Comparison of ENCODE assay signal across 19 cellular contexts in genomic region chr3:12221663-12222062, GRCh38.
"Had no signal": no experiment of that assay in that cellular context is flagged by ENCODE, and none has a peak within 500 bp of the region (broad histone marks: within the 10 kb centered on the region; RNA-seq: fewer than 3 reads in every experiment).

No MANE protein-coding gene starts in this region.

- H3K27me3 ChIP-seq: cardiac muscle cell, tibial artery had no signal

- H3K36me3 ChIP-seq: cardiac muscle cell, left ventricle myocardium inferior, prostate gland, tibial artery had no signal

- H3K4me3 Mint-ChIP-seq: activated CD4-positive, alpha-beta memory T cell treated with anti-CD3 and anti-CD28 coated beads, Interleukin-2, amount 10 ng/mL, durations not matched to agents 7 days and 5 days; activated CD8-positive, alpha-beta memory T cell treated with anti-CD3 and anti-CD28 coated beads, Interleukin-2, amount 10 ng/mL, durations not matched to agents 7 days and 5 days; activated naive CD8-positive, alpha-beta T cell treated with anti-CD3 and anti-CD28 coated beads, Interleukin-2, amount 10 ng/mL, durations not matched to agents 7 days and 5 days; naive B cell; neural crest cell had no signal

- H3K36me3 Mint-ChIP-seq: activated CD8-positive, alpha-beta memory T cell treated with anti-CD3 and anti-CD28 coated beads, Interleukin-2, amount 10 ng/mL, durations not matched to agents 7 days and 5 days; activated naive CD8-positive, alpha-beta T cell treated with anti-CD3 and anti-CD28 coated beads, Interleukin-2, amount 10 ng/mL, durations not matched to agents 7 days and 5 days had no signal

- FAIRE-seq: keratinocyte, urothelium cell line had no signal

- DNase-seq: activated CD4-positive, alpha-beta memory T cell treated with anti-CD3 and anti-CD28 coated beads, Interleukin-2, amount 10 ng/mL, durations not matched to agents 7 days and 5 days; activated CD4-positive, alpha-beta T cell treated with anti-CD3 and anti-CD28 coated beads for 48 hours; activated CD4-positive, CD25-positive, alpha-beta regulatory T cell; activated CD8-positive, alpha-beta memory T cell treated with anti-CD3 and anti-CD28 coated beads, Interleukin-2, amount 10 ng/mL, durations not matched to agents 7 days and 5 days; activated naive CD8-positive, alpha-beta T cell treated with anti-CD3 and anti-CD28 coated beads, Interleukin-2, amount 10 ng/mL, durations not matched to agents 7 days and 5 days; amygdala; foreskin melanocyte; left ventricle myocardium inferior; mammary epithelial cell; naive B cell; right cardiac atrium; stimulated activated naive CD8-positive, alpha-beta T cell treated with anti-CD3 and anti-CD28 coated beads, Interleukin-15, Interleukin-2, amounts not matched to agents 100 U/mL and 50 U/mL, for 24 hours; substantia nigra; tibial artery had no signal

- H3K4me1 ChIP-seq: left ventricle myocardium inferior, prostate gland had no signal

- H3K27ac Mint-ChIP-seq: activated CD4-positive, alpha-beta memory T cell treated with anti-CD3 and anti-CD28 coated beads, Interleukin-2, amount 10 ng/mL, durations not matched to agents 7 days and 5 days; activated CD8-positive, alpha-beta memory T cell treated with anti-CD3 and anti-CD28 coated beads, Interleukin-2, amount 10 ng/mL, durations not matched to agents 7 days and 5 days; activated naive CD8-positive, alpha-beta T cell treated with anti-CD3 and anti-CD28 coated beads, Interleukin-2, amount 10 ng/mL, durations not matched to agents 7 days and 5 days; naive B cell had no signal

- H3K27ac ChIP-seq: cardiac muscle cell, left ventricle myocardium inferior, prostate gland, tibial artery had no signal

- H3K9me3 ChIP-seq: prostate gland had no signal

- H3K4me1 Mint-ChIP-seq: activated CD4-positive, alpha-beta memory T cell treated with anti-CD3 and anti-CD28 coated beads, Interleukin-2, amount 10 ng/mL, durations not matched to agents 7 days and 5 days; activated CD8-positive, alpha-beta memory T cell treated with anti-CD3 and anti-CD28 coated beads, Interleukin-2, amount 10 ng/mL, durations not matched to agents 7 days and 5 days; activated naive CD8-positive, alpha-beta T cell treated with anti-CD3 and anti-CD28 coated beads, Interleukin-2, amount 10 ng/mL, durations not matched to agents 7 days and 5 days; naive B cell; neural crest cell had no signal

- ATAC-seq: activated CD8-positive, alpha-beta memory T cell treated with anti-CD3 and anti-CD28 coated beads, Interleukin-2, amount 10 ng/mL, durations not matched to agents 7 days and 5 days; right cardiac atrium; stimulated activated naive CD8-positive, alpha-beta T cell treated with anti-CD3 and anti-CD28 coated beads, Interleukin-15, Interleukin-2, amounts not matched to agents 100 U/mL and 50 U/mL, for 24 hours had no signal

- H3K4me3 ChIP-seq: cardiac muscle cell, left ventricle myocardium inferior, prostate gland, tibial artery had no signal
